In genomic region chrX:43559643-43560042, GRCh38 we compare ENCODE assay signal across 8 cellular contexts.
A peak's percentile ranks its signal among the peaks of the same experiment; 100 is the strongest.
DNase-seq lines count a peak whose midpoint lies in the region; ATAC-seq and TF ChIP-seq lines count a peak whose summit lies in the region.

No MANE protein-coding gene starts in this region.

- no peak overlapping the region for H3K27ac ChIP-seq in RWPE1

- POLR2A ChIA-PET in RWPE1 (lab: Yijun Ruan, JAX; ENCODE audit: low non-redundant PET) = no interaction called here

- CTCF ChIA-PET in RWPE1 (lab: Yijun Ruan, JAX) = interaction anchor here (0.6 to 0.7 kb wide), 3 partner anchors 18 to 398 kb away, joined by 3 to 5 read pairs (median 4); no protein-coding TSS in a partner anchor

- peak; percentile 47 for TF ChIP-seq CTCF in RWPE1 (conservative IDR thresholded peaks at IDR 0.05; ENCODE audit: low read depth)
- peak; percentile 56 for TF ChIP-seq CTCF in astrocyte of the spinal cord (IDR thresholded peaks at IDR 0.05; ENCODE audit: low read depth, low read length)

- ATAC-seq in HG02623 (IDR thresholded peaks at IDR 0.05; ENCODE audit: unreplicated experiment) (peak; percentile 55), HG02981 (IDR thresholded peaks at IDR 0.05; ENCODE audit: unreplicated experiment) (no peak)

- no peak overlapping the region for H3K4me3 ChIP-seq in astrocyte of the spinal cord (ENCODE audit: low read depth, low read length)

- DNase-seq in CD1c-positive myeloid dendritic cell (ENCODE audit: extremely low spot score) (peak; percentile 61), RWPE1 (ENCODE audit: low spot score) (peak; percentile 20), astrocyte of the spinal cord (ENCODE audit: low read depth, low spot score) (peak; percentile 46), iPS-NIHi7 (ENCODE audit: extremely low spot score) (peak; percentile 78)
- DNase-seq in stimulated activated CD4-positive, alpha-beta T cell treated with anti-CD3 and anti-CD28 coated beads, Interleukin-2, amount 100 ng/mL, for 48 hours = peak; percentile 5 to 31
- no peak for DNase-seq in effector CD8-positive, alpha-beta T cell (lab: John Stamatoyannopoulos, UW)

- in situ Hi-C loops in astrocyte of the spinal cord (cut with HindIII; ENCODE audit: low sequenced_read_pairs) = no loop called here
